8 cellular contexts compared by ENCODE assay signal in the genomic region with DNA sequence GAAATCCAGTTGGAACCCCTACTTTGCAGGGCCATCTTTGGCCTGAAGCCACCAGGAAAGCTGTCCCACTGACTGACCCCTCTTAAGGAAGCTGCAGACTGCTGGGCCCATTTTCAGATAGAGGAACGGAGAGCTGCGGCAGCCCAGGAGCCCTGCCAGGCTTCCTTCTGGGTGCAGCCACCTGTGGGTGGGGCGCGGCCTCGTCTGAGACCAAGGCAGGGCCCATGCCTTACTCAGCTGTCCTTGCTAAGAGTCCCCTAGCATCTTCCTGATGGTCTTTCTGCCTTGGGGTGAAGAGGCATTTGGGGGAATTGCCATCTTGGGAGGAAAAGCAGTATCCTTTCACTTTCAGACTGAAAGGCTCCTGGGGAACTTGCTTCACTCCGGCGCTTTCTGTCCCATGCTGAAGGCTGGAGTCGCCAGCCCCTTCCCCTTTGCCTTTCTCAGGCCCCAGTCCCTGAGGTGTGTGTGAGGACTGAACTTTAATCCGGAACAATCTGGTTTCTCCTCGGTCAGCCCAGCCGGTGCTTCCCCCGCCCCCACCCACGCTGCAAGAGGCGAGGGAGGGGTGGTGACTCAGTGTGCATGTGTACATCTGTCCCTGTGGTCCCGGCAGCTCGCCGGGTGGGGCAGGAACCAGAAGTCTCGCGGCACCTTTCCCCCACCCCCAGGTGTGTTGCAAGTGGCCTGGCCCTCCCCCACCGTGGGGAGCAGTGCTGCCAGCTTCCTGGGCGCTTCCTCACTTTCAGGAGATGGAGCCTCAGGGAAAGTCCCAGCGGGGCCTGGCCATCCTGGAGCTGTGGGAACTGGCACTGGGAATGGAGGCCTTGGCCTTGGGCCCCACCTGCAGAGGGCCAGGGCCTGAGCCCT. TPM values are rescaled to one million over a fixed set of nuclear protein-coding genes. Genes with fewer than 3 reads are reported as not detected.
DNase-seq lines count a peak whose midpoint lies in the region; ATAC-seq and TF ChIP-seq lines count a peak whose summit lies in the region.

No MANE protein-coding gene starts in this region.

- H3K9me3 Mint-ChIP-seq in activated CD8-positive, alpha-beta T cell treated with anti-CD3 and anti-CD28 coated beads for 36 hours, result no peaks in the 10 kb centered on the region
- no peaks in the 10 kb centered on the region for H3K9me3 Mint-ChIP-seq in effector memory CD8-positive, alpha-beta T cell
- H3K9me3 Mint-ChIP-seq in naive B cell, result no peaks in the 10 kb centered on the region
- H3K9me3 Mint-ChIP-seq in stimulated activated naive CD8-positive, alpha-beta T cell treated with anti-CD3 and anti-CD28 coated beads, Interleukin-15, Interleukin-2, amounts not matched to agents 100 ng/mL and 50 ng/mL, for 24 hours, result no peaks in the 10 kb centered on the region

- peak overlapping the region; percentile 99 for H3K27ac Mint-ChIP-seq in activated CD8-positive, alpha-beta T cell treated with anti-CD3 and anti-CD28 coated beads for 36 hours
- H3K27ac Mint-ChIP-seq in effector memory CD8-positive, alpha-beta T cell, result peak overlapping the region; percentile 98 to 99
- peak overlapping the region; percentile 97 to 99 (median 99) for H3K27ac Mint-ChIP-seq in naive B cell
- peak overlapping the region; percentile 98 for H3K27ac Mint-ChIP-seq in stimulated activated naive CD8-positive, alpha-beta T cell treated with anti-CD3 and anti-CD28 coated beads, Interleukin-15, Interleukin-2, amounts not matched to agents 100 ng/mL and 50 ng/mL, for 24 hours

- no peak for TF ChIP-seq CTCF in activated CD8-positive, alpha-beta T cell treated with anti-CD3 and anti-CD28 coated beads for 36 hours (IDR thresholded peaks at IDR 0.05)

- intact Hi-C loops in activated CD8-positive, alpha-beta T cell treated with anti-CD3 and anti-CD28 coated beads for 36 hours (cut with micrococcal nuclease), result no loop called here

- peaks cover 27% of the 10 kb centered on the region for H3K4me1 Mint-ChIP-seq in activated CD8-positive, alpha-beta T cell treated with anti-CD3 and anti-CD28 coated beads for 36 hours (ENCODE audit: low read depth)
- peaks cover 58 to 67% of the 10 kb centered on the region in 2 donors for H3K4me1 Mint-ChIP-seq in effector memory CD8-positive, alpha-beta T cell (ENCODE audit: low read depth in 2 of 2)
- H3K4me1 Mint-ChIP-seq in naive B cell, result peaks cover 47 to 68% (median 56%) of the 10 kb centered on the region in 3 donors
- H3K4me1 Mint-ChIP-seq in stimulated activated naive CD8-positive, alpha-beta T cell treated with anti-CD3 and anti-CD28 coated beads, Interleukin-15, Interleukin-2, amounts not matched to agents 100 ng/mL and 50 ng/mL, for 24 hours (ENCODE audit: low read depth), result peaks cover 47% of the 10 kb centered on the region

- peak; percentile 45 for ATAC-seq in GM21786 (IDR thresholded peaks at IDR 0.05; ENCODE audit: unreplicated experiment)
- ATAC-seq in activated CD8-positive, alpha-beta T cell treated with anti-CD3 and anti-CD28 coated beads for 36 hours, result peak; percentile 60
- peak; percentile 60 for ATAC-seq in effector memory CD8-positive, alpha-beta T cell (replicated peaks)
- peak; percentile 22 to 29 for ATAC-seq in naive B cell (ENCODE audit: low read depth in 2 of 2)

- CTCF ChIA-PET in activated CD8-positive, alpha-beta T cell treated with anti-CD3 and anti-CD28 coated beads for 36 hours (lab: Charles Lee), result interaction anchor here (0.6 to 8.9 kb wide), 9 partner anchors 8 to 530 kb away, joined by 3 to 89 read pairs (median 3); a partner anchor contains a TSS

- DNase-seq in COLO668 (lab: John Stamatoyannopoulos, UW; ENCODE audit: unreplicated experiment), result peak; percentile 99
- DNase-seq in NCI-H2171 (lab: John Stamatoyannopoulos, UW), result peak; percentile 32
- peak; percentile 97 for DNase-seq in activated CD8-positive, alpha-beta T cell treated with anti-CD3 and anti-CD28 coated beads for 36 hours
- DNase-seq in effector memory CD8-positive, alpha-beta T cell, result peak; percentile 77 to 83 (median 79)
- peak; percentile 63 for DNase-seq in naive B cell
- no peak for DNase-seq in NCI-H1092 treated with DMSO at 0.1 percent for 48 hours (lab: John Stamatoyannopoulos, UW)

- POLR2A ChIA-PET in activated CD8-positive, alpha-beta T cell treated with anti-CD3 and anti-CD28 coated beads for 36 hours (lab: Charles Lee), result interaction anchor here (0.6 to 9.3 kb wide), 13 partner anchors 7 to 1016 kb away, joined by 3 to 52 read pairs (median 5); a partner anchor contains a TSS

- H3K4me3 Mint-ChIP-seq in activated CD8-positive, alpha-beta T cell treated with anti-CD3 and anti-CD28 coated beads for 36 hours, result peak overlapping the region; percentile 90
- H3K4me3 Mint-ChIP-seq in effector memory CD8-positive, alpha-beta T cell, result peak overlapping the region; percentile 92 to 93
- H3K4me3 Mint-ChIP-seq in naive B cell, result peak overlapping the region; percentile 87 to 97 (median 96)
- peak overlapping the region; percentile 98 for H3K4me3 Mint-ChIP-seq in stimulated activated naive CD8-positive, alpha-beta T cell treated with anti-CD3 and anti-CD28 coated beads, Interleukin-15, Interleukin-2, amounts not matched to agents 100 ng/mL and 50 ng/mL, for 24 hours

- peaks cover 77% of the 10 kb centered on the region for H3K36me3 Mint-ChIP-seq in activated CD8-positive, alpha-beta T cell treated with anti-CD3 and anti-CD28 coated beads for 36 hours (ENCODE audit: low read depth)
- H3K36me3 Mint-ChIP-seq in effector memory CD8-positive, alpha-beta T cell (ENCODE audit: insufficient read depth), result peaks cover 100% of the 10 kb centered on the region
- H3K36me3 Mint-ChIP-seq in naive B cell, result peaks cover 0 to 25% of the 10 kb centered on the region in 2 donors
- H3K36me3 Mint-ChIP-seq in stimulated activated naive CD8-positive, alpha-beta T cell treated with anti-CD3 and anti-CD28 coated beads, Interleukin-15, Interleukin-2, amounts not matched to agents 100 ng/mL and 50 ng/mL, for 24 hours (ENCODE audit: low read depth), result peaks cover 72% of the 10 kb centered on the region

- H3K27me3 Mint-ChIP-seq in activated CD8-positive, alpha-beta T cell treated with anti-CD3 and anti-CD28 coated beads for 36 hours, result no peaks in the 10 kb centered on the region
- H3K27me3 Mint-ChIP-seq in effector memory CD8-positive, alpha-beta T cell, result no peaks in the 10 kb centered on the region
- H3K27me3 Mint-ChIP-seq in naive B cell, result no peaks in the 10 kb centered on the region
- no peaks in the 10 kb centered on the region for H3K27me3 Mint-ChIP-seq in stimulated activated naive CD8-positive, alpha-beta T cell treated with anti-CD3 and anti-CD28 coated beads, Interleukin-15, Interleukin-2, amounts not matched to agents 100 ng/mL and 50 ng/mL, for 24 hours

RNA-seq across cellular contexts. Expression of a gene that starts 5.1 kb away (rescaled TPM):
- total RNA-seq in activated CD8-positive, alpha-beta T cell treated with anti-CD3 and anti-CD28 coated beads for 36 hours, result 10 to 100 TPM; 20.4 to 20.5 TPM
- 10 to 100 TPM; 15.5 to 26.7 (median 17.6) TPM for polyA plus RNA-seq in naive B cell (ENCODE audit: low read depth in 6 of 6)

RNA-seq across cellular contexts. Expression of a gene that starts 35.1 kb away (rescaled TPM):
- total RNA-seq in activated CD8-positive, alpha-beta T cell treated with anti-CD3 and anti-CD28 coated beads for 36 hours, result 10 to 100 TPM; 74.0 to 76.3 TPM
- polyA plus RNA-seq in naive B cell (ENCODE audit: low read depth in 6 of 6), result 100 to 1,000 TPM; 137 to 208 (median 175) TPM
